9 cellular contexts compared by ENCODE assay signal in the genomic region with DNA sequence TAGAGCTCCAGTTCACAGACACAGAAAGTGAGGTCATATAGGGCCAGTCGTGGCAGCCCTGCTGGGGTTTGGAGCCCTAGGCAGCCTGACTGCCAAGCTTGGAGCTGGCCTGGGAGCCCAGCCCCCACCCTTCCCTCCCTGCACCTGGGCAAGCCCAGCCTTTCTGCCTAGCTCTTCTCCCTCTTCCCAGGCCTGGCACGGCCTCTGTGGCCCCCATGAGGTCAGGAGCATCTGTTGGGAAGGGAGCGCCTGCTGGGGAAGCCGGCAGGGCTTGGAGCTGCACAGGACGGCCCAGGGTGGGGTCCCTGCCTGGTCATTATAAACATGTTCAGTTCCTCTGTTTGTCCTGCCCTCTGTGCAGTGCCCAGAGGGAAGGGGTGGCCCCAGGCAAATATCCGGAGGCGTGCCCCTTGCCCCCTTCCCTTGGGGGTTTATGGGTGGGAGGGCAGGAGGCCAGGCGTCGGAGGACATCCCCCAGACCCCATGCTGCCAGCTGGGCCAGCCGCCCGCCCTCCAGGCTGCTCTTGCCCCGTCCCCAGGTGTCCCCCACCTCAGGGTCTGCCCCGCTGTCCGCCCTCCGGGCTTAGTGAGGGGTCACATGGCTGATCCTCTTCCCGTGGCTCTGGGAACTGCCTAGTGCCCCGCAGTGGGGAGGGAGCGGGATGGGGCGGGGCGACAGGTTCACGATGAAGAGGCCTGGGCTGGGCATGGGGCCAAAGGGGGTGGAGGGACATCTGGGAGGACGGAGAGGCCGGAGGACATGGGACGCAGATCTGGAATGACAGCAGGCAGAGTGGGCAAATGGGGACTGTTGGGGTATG. TPM values are rescaled to one million over a fixed set of nuclear protein-coding genes. Genes with fewer than 3 reads are reported as not detected.
DNase-seq lines count a peak whose midpoint lies in the region; ATAC-seq, FAIRE-seq and TF ChIP-seq lines count a peak whose summit lies in the region.
"Had no signal": no experiment of that assay in that cellular context is flagged by ENCODE, and none has a peak within 500 bp of the region (broad histone marks: within the 10 kb centered on the region; RNA-seq: fewer than 3 reads in every experiment).

No MANE protein-coding gene starts in this region.

- H3K4me3 ChIP-seq in A549 (no peak overlapping the region), H1 (ENCODE audit: extremely low read depth in 1 of 4, insufficient read depth in 2 of 4, low read depth in 3 of 4, low read length in 4 of 4) (no peak overlapping the region), GM23248 (no peak overlapping the region), coronary artery (no peak overlapping the region)

- H2BK12ac ChIP-seq in H1 (ENCODE audit: low read depth, low read length), result no peak overlapping the region

- no peak overlapping the region for H2AK5ac ChIP-seq in H1 (ENCODE audit: low read depth, low read length)

- H3K23me2 ChIP-seq in H1 (ENCODE audit: low read depth, low read length), result no peaks in the 10 kb centered on the region

- peaks cover 15% of the 10 kb centered on the region for H3K4me1 ChIP-seq in A549
- H3K4me1 ChIP-seq in H1 (replicated peaks in 1 of 4; ENCODE audit: control insufficient read depth in 3 of 4, insufficient read depth in 4 of 4, low read length in 3 of 4), result peaks cover 2 to 36% (median 16%) of the 10 kb centered on the region in 4 experiments
- H3K4me1 ChIP-seq in GM23248 (ENCODE audit: insufficient read depth), result no peaks in the 10 kb centered on the region

- TF ChIP-seq CTCF in A549 (IDR thresholded peaks at IDR 0.05) (no peak), H1 (IDR thresholded peaks at IDR 0.05; ENCODE audit: control extremely low read depth in 1 of 3, insufficient read depth in 1 of 3, low read depth in 1 of 3, low read length in 3 of 3) (no peak), coronary artery (IDR thresholded peaks at IDR 0.05) (no peak)

- peaks cover 0 to 5% (median 0%) of the 10 kb centered on the region in 4 experiments; a peak in 3 of 8 replicates for H3K36me3 ChIP-seq in H1 (ENCODE audit: control insufficient read depth in 2 of 4, insufficient read depth in 4 of 4, low read length in 3 of 4)
- H3K36me3 ChIP-seq in GM23248 (ENCODE audit: low read depth), result no peaks in the 10 kb centered on the region

- CTCF ChIA-PET in A549 (lab: Yijun Ruan, JAX), result interaction anchor here (0.8 to 4.3 kb wide), 14 partner anchors 8 to 204 kb away, joined by 3 to 26 read pairs (median 5); no protein-coding TSS in a partner anchor
- CTCF ChIA-PET in H1 (lab: Charles Lee; ENCODE audit: partially characterized antibody), result interaction anchor here (0.7 to 2.8 kb wide), 11 partner anchors 13 to 59 kb away, joined by 3 to 7 read pairs (median 4); no protein-coding TSS in a partner anchor

- no peak for FAIRE-seq in A549 (lab: Jason Lieb, UNC)
- no peak for FAIRE-seq in H1 (lab: Jason Lieb, UNC)

- no peak overlapping the region for H2BK15ac ChIP-seq in H1 (ENCODE audit: low read length)

- no peak for TF ChIP-seq POLR2A in A549 (IDR thresholded peaks at IDR 0.05; ENCODE audit: low read length)
- TF ChIP-seq POLR2A in H1 (IDR thresholded peaks at IDR 0.05; ENCODE audit: control extremely low read depth in 1 of 2, low read depth in 2 of 2, low read length in 2 of 2), result no peak

- TF ChIP-seq RAD21 in A549 (conservative IDR thresholded peaks at IDR 0.05 in 1 of 2, IDR thresholded peaks at IDR 0.05 in 1 of 2), result no peak
- TF ChIP-seq RAD21 in H1 (IDR thresholded peaks at IDR 0.05 in 1 of 2, conservative IDR thresholded peaks at IDR 0.05 in 1 of 2; ENCODE audit: low read depth in 2 of 2, low read length in 2 of 2), result no peak

- no peak overlapping the region for H2BK120ac ChIP-seq in H1 (replicated peaks; ENCODE audit: low read depth, low read length)

- no peaks in the 10 kb centered on the region for H3K9me2 ChIP-seq in GM23248 (ENCODE audit: insufficient read depth)

- no peak overlapping the region for H4K5ac ChIP-seq in H1 (ENCODE audit: insufficient read length, low read depth, low read length)

- TF ChIP-seq EP300 in A549 (IDR thresholded peaks at IDR 0.05), result no peak
- TF ChIP-seq EP300 in H1 (IDR thresholded peaks at IDR 0.05; ENCODE audit: borderline replicate concordance in 1 of 2, low read depth in 2 of 2, low read length in 2 of 2), result no peak

- peak overlapping the region; percentile 48; the same call in 1 of the 2 replicates for H3K18ac ChIP-seq in H1 (ENCODE audit: extremely low read depth, low read length)

- H3K27ac ChIP-seq in A549 (peak overlapping the region in 1 of 2 experiments; percentile 22; a peak in 2 of 6 replicates), H1 (ENCODE audit: low read depth, low read length) (no peak overlapping the region), GM23248 (no peak overlapping the region), coronary artery (peak overlapping the region in 1 of 2 donors; percentile 11)

- H3K9ac ChIP-seq in H1 (replicated peaks in 1 of 4; ENCODE audit: extremely low read depth in 1 of 4, low read depth in 3 of 4, low read length in 3 of 4), result no peak overlapping the region
- H3K9ac ChIP-seq in GM23248, result no peak overlapping the region

- H3K23ac ChIP-seq in H1 (ENCODE audit: insufficient read length), result no peak overlapping the region

- ATAC-seq in A549 (peak; percentile 17 to 37; a peak in 4 of 6 replicates), HG03439 (IDR thresholded peaks at IDR 0.05; ENCODE audit: unreplicated experiment) (no peak)

- no peak overlapping the region for H2BK20ac ChIP-seq in H1 (ENCODE audit: low read length)

- peak overlapping the region; percentile 52; the same call in 1 of the 2 replicates for H2BK5ac ChIP-seq in H1 (ENCODE audit: low read depth, low read length)

- DNase-seq in A549 (ENCODE audit: low read depth in 1 of 2, low spot score in 1 of 2), result no peak
- DNase-seq in NCI-H2196 (lab: John Stamatoyannopoulos, UW; ENCODE audit: unreplicated experiment), result peak; percentile 87
- no peak for DNase-seq in H1 (ENCODE audit: low read depth in 1 of 2, low spot score in 2 of 2)
- DNase-seq in lung microvascular endothelial cell (ENCODE audit: low read depth in 2 of 2), result peak; percentile 68 to 89
- no peak for DNase-seq in GM23248
- DNase-seq in coronary artery (ENCODE audit: low spot score), result no peak
- no peak for DNase-seq in GM19238 (ENCODE audit: insufficient read length, low spot score)

- H3K79me2 ChIP-seq in H1 (ENCODE audit: control insufficient read depth in 1 of 2, insufficient read depth in 2 of 2, low read length in 2 of 2), result peaks cover 0 to 14% of the 10 kb centered on the region in 2 experiments; a peak in 1 of 4 replicates
- H3K79me2 ChIP-seq in GM23248 (ENCODE audit: insufficient read depth), result peaks cover 36% of the 10 kb centered on the region

- no peak overlapping the region for H3K4me2 ChIP-seq in A549
- H3K4me2 ChIP-seq in H1 (ENCODE audit: insufficient read depth in 1 of 2, low read depth in 2 of 2, low read length in 2 of 2), result peak overlapping the region in 1 of 2 experiments; percentile 53; a peak in 2 of 4 replicates
- H3K4me2 ChIP-seq in GM23248 (ENCODE audit: unreplicated experiment), result no peak overlapping the region

- H3K79me1 ChIP-seq in H1 (ENCODE audit: low read depth, low read length), result peaks cover 13% of the 10 kb centered on the region

- WGBS in A549 (ENCODE audit: missing lambda C conversion rate), result 83% methylated on average over 23 of the region's 24 CpGs
- 86% methylated on average over 7 of the region's 24 CpGs; no CpG with 5 or more reads in 1 of the 2 experiments for WGBS in H1 (ENCODE audit: extremely low coverage in 1 of 2, insufficient coverage in 1 of 2, insufficient read length in 1 of 2, insufficient replicate concordance in 2 of 2, low coverage in 1 of 2, low lambda C conversion rate in 2 of 2, missing lambda C conversion rate in 1 of 2), 2 experiments
- WGBS in GM23248 (ENCODE audit: low coverage in 1 of 2, low lambda C conversion rate in 2 of 2, missing lambda C conversion rate in 2 of 2), 2 experiments, result 74% methylated on average over 5 to 24 of the region's 24 CpGs

- no peak overlapping the region for H3K56ac ChIP-seq in H1 (replicated peaks; ENCODE audit: insufficient read length, low read depth, low read length)

- H3K14ac ChIP-seq in H1 (ENCODE audit: insufficient read length), result no peak overlapping the region

- H3K27me3 ChIP-seq in H1 (replicated peaks in 1 of 4; ENCODE audit: control insufficient read depth in 3 of 4, extremely low read depth in 1 of 4, insufficient read depth in 3 of 4, low read length in 3 of 4), result no peaks in the 10 kb centered on the region
- H3K27me3 ChIP-seq in GM23248 (replicated peaks; ENCODE audit: insufficient read depth), result no peaks in the 10 kb centered on the region

- H3K4ac ChIP-seq in H1 (replicated peaks; ENCODE audit: insufficient read length, low read depth, low read length), result no peak overlapping the region

- peaks cover 13 to 32% of the 10 kb centered on the region in 2 experiments for H4K20me1 ChIP-seq in H1 (replicated peaks in 1 of 2; ENCODE audit: control insufficient read depth in 1 of 2, insufficient read depth in 2 of 2, low read length in 2 of 2)
- H4K20me1 ChIP-seq in GM23248 (ENCODE audit: insufficient read depth), result no peaks in the 10 kb centered on the region

- H3F3A ChIP-seq in GM23248 (ENCODE audit: insufficient read depth), result no peaks in the 10 kb centered on the region

- H2AFZ ChIP-seq in H1 (ENCODE audit: low read length), result no peak overlapping the region
- no peak overlapping the region for H2AFZ ChIP-seq in GM23248

- no peak overlapping the region for H4K91ac ChIP-seq in H1 (replicated peaks; ENCODE audit: insufficient read length, low read length)

- H4K8ac ChIP-seq in H1 (ENCODE audit: extremely low read depth, insufficient read depth, low read length), result peak overlapping the region; percentile 80; the same call in 1 of the 2 replicates

- no peaks in the 10 kb centered on the region for H3K9me3 ChIP-seq in A549
- H3K9me3 ChIP-seq in H1 (ENCODE audit: insufficient read depth in 2 of 2, low read depth in 1 of 2, low read length in 1 of 2), result no peaks in the 10 kb centered on the region
- no peaks in the 10 kb centered on the region for H3K9me3 ChIP-seq in GM23248 (ENCODE audit: low read depth)

- POLR2A ChIA-PET in A549 (lab: Yijun Ruan, JAX), result no interaction called here
- POLR2A ChIA-PET in H1 (lab: Charles Lee; ENCODE audit: partially characterized antibody), result interaction anchor here (0.7 to 1.8 kb wide), 8 partner anchors 8 to 45 kb away, joined by 3 to 6 read pairs (median 4); no protein-coding TSS in a partner anchor

- in situ Hi-C loops in GM23248 (cut with MboI), result no loop called here

RNA-seq across cellular contexts. Expression of gene NCCRP1, which starts 30.0 kb away (rescaled TPM):
- polyA plus RNA-seq in A549 (2011; rRNA removed), result 0.90 and 1.1 TPM in 2 replicates
- 1.1 and 1.5 TPM in 2 replicates for polyA plus RNA-seq in A549 (2012; cell fraction: cytosol; rRNA removed)
- polyA plus RNA-seq in A549 (2012; cell fraction: nucleus; rRNA removed), result 1.8 and 2.4 TPM in 2 replicates
- polyA plus RNA-seq in A549 (2017; fragmentation: RNase III; extraction: RNeasy Plus Mini Kit Qiagen cat#74134 plus additional on column Dnase treatment), result 0.71 to 1.1 TPM (median 0.99 TPM) in 3 replicates
- 0.44 and 0.54 TPM in 2 replicates for polyA minus RNA-seq in A549 (2011; rRNA and poly(A)+ RNA removed)
- 2.8 and 3.2 TPM in 2 replicates for total RNA-seq in H1 (2021; fragmentation: NEBNext Ultra II Directional; extraction: Animal tissue kit (Norgen Biotek cat#: 25700))
- polyA plus RNA-seq in H1 (2011; rRNA removed), result 7.9 and 11.2 TPM in 2 replicates
- polyA plus RNA-seq in H1 (2011; cell fraction: cytosol; rRNA removed), result 3.8 TPM
- 3.1 TPM for polyA plus RNA-seq in H1 (2011; cell fraction: nucleus; rRNA removed)
- 1.9 to 4.0 TPM (median 2.6 TPM) in 4 replicates for polyA plus RNA-seq in H1 (2012, experiment 1 of 2)
- 2.5 TPM for polyA plus RNA-seq in H1 (2012, experiment 2 of 2)
- 2.1 TPM for polyA plus RNA-seq in H1 (2013, experiment 1 of 2)
- 2.4 TPM for polyA plus RNA-seq in H1 (2013, experiment 2 of 2)
- polyA minus RNA-seq in H1 (2011; rRNA and poly(A)+ RNA removed), result 1.7 and 3.1 TPM in 2 replicates
- 2.6 TPM for polyA minus RNA-seq in H1 (2011; cell fraction: cytosol; rRNA and poly(A)+ RNA removed)
- polyA minus RNA-seq in H1 (2011; cell fraction: nucleus; rRNA and poly(A)+ RNA removed), result 1.00 TPM
- total RNA-seq in lung microvascular endothelial cell, result not detected in 2 replicates
- total RNA-seq in GM23248 (2014; rRNA removed; shearing (Covaris generic)), result not detected in 2 replicates
- polyA plus RNA-seq in GM23248 (2016; fragmentation: Nextera tagmentation; extraction: Ambion mirVana), result not detected in 2 replicates
- total RNA-seq: T-helper 2 cell treated with Interferon-gamma antibody and Interleukin-4, amounts not matched to agents 100 ng/mL and 5 ng/mL, for 36 hours had no signal

RNA-seq across cellular contexts. Expression of gene SYCN, which starts 37.3 kb away (rescaled TPM):
- not detected in 2 replicates for polyA plus RNA-seq in A549 (2011; rRNA removed)
- polyA plus RNA-seq in A549 (2012; cell fraction: cytosol; rRNA removed), result not detected in 2 replicates
- 0.16 TPM in 1 of 2 replicates, not detected in the other for polyA plus RNA-seq in A549 (2012; cell fraction: nucleus; rRNA removed)
- polyA plus RNA-seq in A549 (2017; fragmentation: RNase III; extraction: RNeasy Plus Mini Kit Qiagen cat#74134 plus additional on column Dnase treatment), result not detected in 3 replicates
- polyA minus RNA-seq in A549 (2011; rRNA and poly(A)+ RNA removed), result not detected in 2 replicates
- total RNA-seq in H1 (2021; fragmentation: NEBNext Ultra II Directional; extraction: Animal tissue kit (Norgen Biotek cat#: 25700)), result not detected in 2 replicates
- polyA plus RNA-seq in H1 (2011; rRNA removed), result not detected in 2 replicates
- not detected for polyA plus RNA-seq in H1 (2011; cell fraction: cytosol; rRNA removed)
- polyA plus RNA-seq in H1 (2011; cell fraction: nucleus; rRNA removed), result not detected
- polyA plus RNA-seq in H1 (2012, experiment 1 of 2), result not detected in 4 replicates
- polyA plus RNA-seq in H1 (2012, experiment 2 of 2), result not detected
- polyA plus RNA-seq in H1 (2013, experiment 1 of 2), result not detected
- polyA plus RNA-seq in H1 (2013, experiment 2 of 2), result not detected
- not detected in 2 replicates for polyA minus RNA-seq in H1 (2011; rRNA and poly(A)+ RNA removed)
- polyA minus RNA-seq in H1 (2011; cell fraction: cytosol; rRNA and poly(A)+ RNA removed), result not detected
- polyA minus RNA-seq in H1 (2011; cell fraction: nucleus; rRNA and poly(A)+ RNA removed), result not detected
- total RNA-seq in lung microvascular endothelial cell, result not detected in 2 replicates
- total RNA-seq in GM23248 (2014; rRNA removed; shearing (Covaris generic)), result not detected in 2 replicates
- not detected in 2 replicates for polyA plus RNA-seq in GM23248 (2016; fragmentation: Nextera tagmentation; extraction: Ambion mirVana)
- total RNA-seq: T-helper 2 cell treated with Interferon-gamma antibody and Interleukin-4, amounts not matched to agents 100 ng/mL and 5 ng/mL, for 36 hours had no signal

RNA-seq across cellular contexts. Expression of gene PAK4, which starts 41.2 kb away (rescaled TPM):
- polyA plus RNA-seq in A549 (2011; rRNA removed) (37.9 and 42.9 TPM in 2 replicates), A549 (2017; fragmentation: RNase III; extraction: RNeasy Plus Mini Kit Qiagen cat#74134 plus additional on column Dnase treatment) (75.8 to 84.2 TPM (median 76.7 TPM) in 3 replicates), H1 (2011; rRNA removed) (50.7 and 107 TPM in 2 replicates), GM23248 (2016; fragmentation: Nextera tagmentation; extraction: Ambion mirVana) (20.1 and 21.1 TPM in 2 replicates)
- polyA plus RNA-seq in A549 (2012; cell fraction: cytosol; rRNA removed), result 105 and 115 TPM in 2 replicates
- polyA plus RNA-seq in A549 (2012; cell fraction: nucleus; rRNA removed), result 115 and 138 TPM in 2 replicates
- polyA minus RNA-seq in A549 (2011; rRNA and poly(A)+ RNA removed), result 68.7 and 73.7 TPM in 2 replicates
- total RNA-seq in H1 (2021; fragmentation: NEBNext Ultra II Directional; extraction: Animal tissue kit (Norgen Biotek cat#: 25700)), result 64.4 and 67.6 TPM in 2 replicates
- polyA plus RNA-seq in H1 (2011; cell fraction: cytosol; rRNA removed), result 55.5 TPM
- polyA plus RNA-seq in H1 (2011; cell fraction: nucleus; rRNA removed), result 89.7 TPM
- 40.5 to 57.3 TPM (median 53.1 TPM) in 4 replicates for polyA plus RNA-seq in H1 (2012, experiment 1 of 2)
- 64.2 TPM for polyA plus RNA-seq in H1 (2012, experiment 2 of 2)
- 47.5 TPM for polyA plus RNA-seq in H1 (2013, experiment 1 of 2)
- 47.5 TPM for polyA plus RNA-seq in H1 (2013, experiment 2 of 2)
- 17.7 and 25.9 TPM in 2 replicates for polyA minus RNA-seq in H1 (2011; rRNA and poly(A)+ RNA removed)
- 39.9 TPM for polyA minus RNA-seq in H1 (2011; cell fraction: cytosol; rRNA and poly(A)+ RNA removed)
- polyA minus RNA-seq in H1 (2011; cell fraction: nucleus; rRNA and poly(A)+ RNA removed), result 22.8 TPM
- total RNA-seq in lung microvascular endothelial cell, result 2.6 and 3.1 TPM in 2 replicates
- total RNA-seq in GM23248 (2014; rRNA removed; shearing (Covaris generic)), result 6.8 and 10.9 TPM in 2 replicates

Comparison
In these comparisons a context has a peak if more than half of its experiments do, and no peak if none do; other contexts are left out.
1. DNase-seq: peak in NCI-H2196 (single experiment) and lung microvascular endothelial cell (2 of 2); none in A549 (0 of 2), H1 (0 of 2), GM23248 (single experiment), coronary artery (single experiment) and GM19238 (single experiment).